Comparison of ENCODE assay signal across 10 cellular contexts in the genomic region with DNA sequence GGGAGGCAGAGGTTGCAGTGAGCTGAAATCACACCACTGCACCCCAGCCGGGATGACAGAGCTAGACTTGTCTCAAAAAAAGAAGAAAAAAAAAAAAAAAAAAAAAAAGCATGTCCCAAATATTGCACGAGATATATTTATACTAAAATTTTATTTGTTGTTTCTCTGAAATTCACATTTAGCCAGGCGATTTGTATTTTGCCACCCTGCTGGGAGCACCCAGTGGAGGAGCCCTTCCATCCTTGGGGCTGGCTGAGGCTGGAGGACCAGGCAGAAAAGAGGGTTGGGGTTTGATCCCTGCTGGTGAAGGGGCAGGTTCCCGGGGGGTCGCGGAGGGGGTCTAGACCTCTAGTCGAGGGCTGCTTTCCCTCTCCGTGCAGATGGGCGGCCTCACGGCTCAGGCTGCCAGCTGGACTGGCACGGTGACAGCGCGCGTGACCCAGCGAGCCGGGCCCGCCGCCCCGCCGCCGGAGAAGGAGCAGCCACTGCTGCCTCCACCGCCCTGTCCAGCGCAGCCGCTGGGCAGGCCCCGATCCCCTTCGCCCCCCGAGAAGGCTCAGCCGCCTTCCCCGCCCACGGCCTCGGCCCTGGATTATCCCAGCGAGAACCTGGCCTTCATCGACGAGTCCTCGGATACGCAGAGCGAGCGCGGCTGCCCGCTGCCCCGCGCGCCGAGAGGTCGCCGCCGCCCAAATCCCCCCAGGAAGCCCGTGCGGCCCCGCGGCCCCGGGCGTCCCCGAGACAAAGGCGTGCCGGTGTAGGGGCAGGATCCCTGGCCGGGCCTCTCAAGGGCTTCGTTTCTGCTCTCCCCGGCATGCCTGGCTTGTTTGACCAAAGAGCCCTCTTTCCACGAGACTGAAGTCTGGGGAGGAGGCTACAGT. TPM values are rescaled to one million over a fixed set of nuclear protein-coding genes. Genes with fewer than 3 reads are reported as not detected.
A peak's percentile ranks its signal among the peaks of the same experiment; 100 is the strongest.
DNase-seq lines count a peak whose midpoint lies in the region; ATAC-seq and TF ChIP-seq lines count a peak whose summit lies in the region.
"Had no signal": no experiment of that assay in that cellular context is flagged by ENCODE, and none has a peak within 500 bp of the region (broad histone marks: within the 10 kb centered on the region; RNA-seq: fewer than 3 reads in every experiment).

No MANE protein-coding gene starts in this region.

- peak; percentile 52 to 59 for ATAC-seq in gastrocnemius medialis
- ATAC-seq in HG02884 (IDR thresholded peaks at IDR 0.05; ENCODE audit: unreplicated experiment) = no peak

- H3K36me3 ChIP-seq in gastrocnemius medialis = no peaks in the 10 kb centered on the region
- H3K36me3 ChIP-seq: WERI-Rb-1 had no signal

- H3K36me3 Mint-ChIP-seq in activated naive CD8-positive, alpha-beta T cell = no peaks in the 10 kb centered on the region

- peaks cover 30% of the 10 kb centered on the region for H3K27me3 Mint-ChIP-seq in activated naive CD8-positive, alpha-beta T cell

- H3K9me3 Mint-ChIP-seq in activated naive CD8-positive, alpha-beta T cell (ENCODE audit: low read depth) = no peaks in the 10 kb centered on the region

- TF ChIP-seq CTCF in gastrocnemius medialis (IDR thresholded peaks at IDR 0.05 in 4 of 5, conservative IDR thresholded peaks at IDR 0.05 in 1 of 5) = no peak

- DNase-seq in ELF-1 (ENCODE audit: low read depth, low spot score) = peak; percentile 20
- peak; percentile 36 to 64 for DNase-seq in gastrocnemius medialis
- no peak for DNase-seq in pons (ENCODE audit: low spot score)
- DNase-seq in KG1 (lab: John Stamatoyannopoulos, UW) = no peak
- no peak for DNase-seq in NK-92 (lab: John Stamatoyannopoulos, UW; ENCODE audit: unreplicated experiment)
- DNase-seq: GOT3, WERI-Rb-1 had no signal

- in situ Hi-C loops in gastrocnemius medialis (cut with MboI; ENCODE audit: low sequenced_read_pairs in 4 of 4) = loop anchor here in 2 of 4 donors (5.0 kb wide), 1 partner anchor 97 kb away; no protein-coding TSS in a partner anchor

- no peak for TF ChIP-seq POLR2A in gastrocnemius medialis (IDR thresholded peaks at IDR 0.05)

- peaks cover 65 to 72% (median 68%) of the 10 kb centered on the region in 3 donors for H3K27me3 ChIP-seq in gastrocnemius medialis

- peak overlapping the region; percentile 72 for H3K4me3 Mint-ChIP-seq in activated naive CD8-positive, alpha-beta T cell

- peaks cover 25% of the 10 kb centered on the region for H3K4me1 Mint-ChIP-seq in activated naive CD8-positive, alpha-beta T cell (ENCODE audit: low read depth)

- peak overlapping the region; percentile 4 for H3K4me3 ChIP-seq in iPS-11a (ENCODE audit: low read depth, low read length)
- peak overlapping the region; percentile 46 to 76 (median 58) for H3K4me3 ChIP-seq in gastrocnemius medialis

- H3K27ac ChIP-seq in gastrocnemius medialis = no peak overlapping the region
- H3K27ac ChIP-seq: WERI-Rb-1 had no signal

- no peaks in the 10 kb centered on the region for H3K9me3 ChIP-seq in gastrocnemius medialis

- intact Hi-C loops in gastrocnemius medialis (cut with DNase I; ENCODE audit: low total_unique reads) = loop anchor here (1.0 kb wide), 2 partner anchors 14 to 95 kb away; partner anchors contain the start of gene GPR137

- peaks cover 6 to 16% of the 10 kb centered on the region in 2 donors for H3K4me1 ChIP-seq in gastrocnemius medialis

- no peak overlapping the region for H3K27ac Mint-ChIP-seq in activated naive CD8-positive, alpha-beta T cell

RNA-seq across cellular contexts. Expression of gene CATSPERZ, which starts 1.0 kb away (rescaled TPM):
- not detected for total RNA-seq in gastrocnemius medialis

RNA-seq across cellular contexts. Expression of gene ESRRA, which starts 6.1 kb away (rescaled TPM):
- total RNA-seq in gastrocnemius medialis = 100 to 1,000 TPM; 192 to 471 (median 260) TPM

RNA-seq across cellular contexts. Expression of gene KCNK4, which starts 8.1 kb away (rescaled TPM):
- not detected for total RNA-seq in gastrocnemius medialis

RNA-seq across cellular contexts. Expression of gene GPR137, which starts 13.6 kb away (rescaled TPM):
- 10 to 100 TPM; 13.8 to 28.9 (median 20.4) TPM for total RNA-seq in gastrocnemius medialis

RNA-seq across cellular contexts. Expression of gene BAD, which starts 14.7 kb away (rescaled TPM):
- 10 to 100 TPM; 27.8 to 88.0 (median 76.3) TPM for total RNA-seq in gastrocnemius medialis

Comparison
In these comparisons a context has a peak if more than half of its experiments do, and no peak if none do; other contexts are left out.
1. DNase-seq: peak in ELF-1 (single experiment) and gastrocnemius medialis (2 of 2); none in pons (single experiment), KG1 (single experiment) and NK-92 (single experiment).